Comparison of ENCODE assay signal across 8 cellular contexts in the genomic region with DNA sequence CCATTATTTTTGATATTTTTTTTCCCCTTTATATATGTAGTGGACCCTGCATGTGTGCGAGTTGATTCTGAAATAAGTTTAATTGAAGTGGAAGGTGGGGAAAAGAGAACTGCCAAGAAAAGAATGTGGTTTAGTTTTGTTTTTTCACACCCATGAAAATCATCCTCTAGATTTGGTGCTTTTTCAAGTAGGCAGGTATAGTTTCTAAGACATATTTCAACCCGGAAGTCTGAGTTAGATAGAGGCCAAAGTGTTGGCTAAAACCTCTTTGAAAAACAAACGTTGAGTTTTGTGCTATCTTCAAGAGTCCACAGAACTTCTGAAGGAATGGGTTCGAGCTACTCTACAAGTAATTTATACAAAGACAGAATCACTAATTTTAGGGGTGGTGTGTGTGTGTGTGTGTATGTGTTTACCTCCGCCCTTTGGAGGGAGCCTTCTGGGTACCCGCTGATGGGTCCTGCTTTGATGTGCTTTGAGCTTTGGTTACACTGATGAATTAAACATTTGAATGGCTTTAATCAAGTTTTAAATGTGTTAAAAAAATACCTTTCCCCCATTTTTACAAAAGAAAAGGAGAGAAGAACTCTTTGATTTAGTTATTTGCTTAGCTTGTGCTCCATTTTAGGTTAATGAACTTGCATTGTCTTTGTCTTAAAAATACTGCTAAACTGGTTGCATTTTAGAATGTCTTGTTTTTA.
DNase-seq lines count a peak whose midpoint lies in the region; ATAC-seq lines count a peak whose summit lies in the region.

No MANE protein-coding gene starts in this region.

- no peaks in the 10 kb centered on the region for H3K27me3 ChIP-seq in subcutaneous abdominal adipose tissue (ENCODE audit: control insufficient read depth in 5 of 5, insufficient read depth in 4 of 5, low read length in 5 of 5)

- H3K27ac ChIP-seq in subcutaneous abdominal adipose tissue (ENCODE audit: low read depth, low read length) = peak overlapping the region; percentile 90

- no peaks in the 10 kb centered on the region for H3K9me3 Mint-ChIP-seq in T-helper 1 cell treated with Interleukin-12 subunit alpha and Interleukin-12 subunit beta and Interleukin-4 antibody, amounts not matched to agents 30 μg/mL and 1 μg/mL, for 36 hours

- H3K4me3 ChIP-seq in iPS-11a (ENCODE audit: low read depth, low read length) (peak overlapping the region; percentile 48), subcutaneous abdominal adipose tissue (ENCODE audit: low read depth in 1 of 5, low read length in 5 of 5) (peak overlapping the region in 4 of 5 donors; percentile 48 to 95 (median 92))

- peaks cover 0 to 62% (median 51%) of the 10 kb centered on the region in 5 donors for H3K4me1 ChIP-seq in subcutaneous abdominal adipose tissue (ENCODE audit: control insufficient read depth in 5 of 5, insufficient read depth in 5 of 5, low read length in 5 of 5)

- peaks cover 15% of the 10 kb centered on the region for H3K27me3 Mint-ChIP-seq in T-helper 1 cell treated with Interleukin-12 subunit alpha and Interleukin-12 subunit beta and Interleukin-4 antibody, amounts not matched to agents 30 μg/mL and 1 μg/mL, for 36 hours (ENCODE audit: low read depth)

- H3K9ac ChIP-seq in subcutaneous abdominal adipose tissue (ENCODE audit: low read length in 5 of 5) = peak overlapping the region in 2 of 5 donors; percentile 21 to 27

- peaks cover 34% of the 10 kb centered on the region for H3K4me1 Mint-ChIP-seq in T-helper 1 cell treated with Interleukin-12 subunit alpha and Interleukin-12 subunit beta and Interleukin-4 antibody, amounts not matched to agents 30 μg/mL and 1 μg/mL, for 36 hours (ENCODE audit: low read depth)

- no peak for DNase-seq in T-helper 1 cell
- DNase-seq in activated T-cell treated with anti-CD3 and anti-CD28 coated beads, Interleukin-2, amount 50 U/mL, for 48 hours = peak; percentile 6 to 13
- DNase-seq in NK-92 treated with Interleukin-12 subunit alpha and Interleukin-12 subunit beta, amount 100 ng/mL, for 24 hours (lab: John Stamatoyannopoulos, UW) = no peak
- no peak for DNase-seq in stimulated activated CD4-positive, alpha-beta T cell treated with anti-CD3 and anti-CD28 coated beads, Interleukin-15, amount 100 ng/mL, for 24 hours

- H3K4me3 Mint-ChIP-seq in T-helper 1 cell treated with Interleukin-12 subunit alpha and Interleukin-12 subunit beta and Interleukin-4 antibody, amounts not matched to agents 30 μg/mL and 1 μg/mL, for 36 hours = peak overlapping the region; percentile 91

- peaks cover 2% of the 10 kb centered on the region for H3K36me3 Mint-ChIP-seq in T-helper 1 cell treated with Interleukin-12 subunit alpha and Interleukin-12 subunit beta and Interleukin-4 antibody, amounts not matched to agents 30 μg/mL and 1 μg/mL, for 36 hours (ENCODE audit: low read depth)

- no peaks in the 10 kb centered on the region for H3K9me3 ChIP-seq in subcutaneous abdominal adipose tissue (ENCODE audit: control insufficient read depth in 5 of 5, low read length in 5 of 5)

- ATAC-seq in GM18519 (IDR thresholded peaks at IDR 0.05; ENCODE audit: low FRiP score, unreplicated experiment) = no peak

- peak overlapping the region; percentile 85 for H3K27ac Mint-ChIP-seq in T-helper 1 cell treated with Interleukin-12 subunit alpha and Interleukin-12 subunit beta and Interleukin-4 antibody, amounts not matched to agents 30 μg/mL and 1 μg/mL, for 36 hours

- no peaks in the 10 kb centered on the region for H3K36me3 ChIP-seq in subcutaneous abdominal adipose tissue (ENCODE audit: control insufficient read depth in 5 of 5, insufficient read depth in 5 of 5, low read length in 5 of 5)

Comparison
In these comparisons a context has a peak if more than half of its experiments do, and no peak if none do; other contexts are left out.
1. DNase-seq: peak in activated T-cell treated with anti-CD3 and anti-CD28 coated beads, Interleukin-2, amount 50 U/mL, for 48 hours (2 of 2); none in T-helper 1 cell (0 of 5), NK-92 treated with Interleukin-12 subunit alpha and Interleukin-12 subunit beta, amount 100 ng/mL, for 24 hours (single experiment) and stimulated activated CD4-positive, alpha-beta T cell treated with anti-CD3 and anti-CD28 coated beads, Interleukin-15, amount 100 ng/mL, for 24 hours (single experiment).